Comparison of ENCODE assay signal across 7 cellular contexts in the genomic region with DNA sequence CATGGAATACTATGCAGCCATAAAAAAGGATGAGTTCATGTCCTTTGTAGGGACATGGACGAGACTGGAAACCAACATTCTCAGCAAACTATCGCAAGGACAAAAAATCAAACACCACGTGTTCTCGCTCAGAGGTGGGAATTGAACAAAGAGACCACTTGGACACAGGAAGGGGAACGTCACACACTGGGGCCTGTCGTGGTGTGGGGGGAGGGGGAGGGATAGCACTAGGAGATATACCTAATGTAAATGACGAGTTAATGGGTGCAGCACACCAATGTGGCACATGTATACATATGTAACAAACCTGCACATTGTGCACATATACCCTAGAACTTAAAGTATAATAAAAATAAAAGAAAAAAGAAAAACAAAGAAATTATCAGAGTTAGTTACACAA.
DNase-seq lines count a peak whose midpoint lies in the region; TF ChIP-seq lines count a peak whose summit lies in the region.
"Not testable (repeated sequence)": the region's sequence is repeated elsewhere in the genome, so short reads cannot be mapped to it uniquely, and the experiment has no call there.

No MANE protein-coding gene starts in this region.

- H3K36me3 Mint-ChIP-seq in activated CD4-positive, alpha-beta T cell treated with anti-CD3 and anti-CD28 coated beads, Interleukin-2, amount 10 ng/mL, durations not matched to agents 24 days and 14 days (ENCODE audit: low read depth); osteocyte (ENCODE audit: unreplicated experiment): not testable (repeated sequence)

- H3K27me3 Mint-ChIP-seq in activated CD4-positive, alpha-beta T cell treated with anti-CD3 and anti-CD28 coated beads, Interleukin-2, amount 10 ng/mL, durations not matched to agents 24 days and 14 days; osteocyte (ENCODE audit: unreplicated experiment): not testable (repeated sequence)

- TF ChIP-seq EP300 in esophagus muscularis mucosa (IDR thresholded peaks at IDR 0.05): not testable (repeated sequence)

- H3K4me1 Mint-ChIP-seq in activated CD4-positive, alpha-beta T cell treated with anti-CD3 and anti-CD28 coated beads, Interleukin-2, amount 10 ng/mL, durations not matched to agents 24 days and 14 days; osteocyte (ENCODE audit: unreplicated experiment): not testable (repeated sequence)

- TF ChIP-seq POLR2A in esophagus muscularis mucosa (IDR thresholded peaks at IDR 0.05; ENCODE audit: low read depth); spleen (IDR thresholded peaks at IDR 0.05): not testable (repeated sequence)

- TF ChIP-seq CTCF in esophagus muscularis mucosa (IDR thresholded peaks at IDR 0.05); left ventricle myocardium inferior (IDR thresholded peaks at IDR 0.05; ENCODE audit: borderline replicate concordance); osteocyte (IDR thresholded peaks at IDR 0.05); spleen (IDR thresholded peaks at IDR 0.05 in 8 of 11, conservative IDR thresholded peaks at IDR 0.05 in 3 of 11): not testable (repeated sequence)

- not testable (repeated sequence) for H3K9me3 Mint-ChIP-seq in activated CD4-positive, alpha-beta T cell treated with anti-CD3 and anti-CD28 coated beads, Interleukin-2, amount 10 ng/mL, durations not matched to agents 24 days and 14 days; osteocyte (ENCODE audit: unreplicated experiment)

- H3K27ac Mint-ChIP-seq in activated CD4-positive, alpha-beta T cell treated with anti-CD3 and anti-CD28 coated beads, Interleukin-2, amount 10 ng/mL, durations not matched to agents 24 days and 14 days; osteocyte (ENCODE audit: unreplicated experiment): not testable (repeated sequence)

- 66% methylated on average over 7 of the region's 7 CpGs for WGBS in esophagus muscularis mucosa
- WGBS in spleen, 5 donors: 65 to 75% (median 74%) methylated on average over 7 of the region's 7 CpGs

- intact Hi-C loops in activated CD4-positive, alpha-beta T cell treated with anti-CD3 and anti-CD28 coated beads, Interleukin-2, amount 10 ng/mL, durations not matched to agents 24 days and 14 days (cut with micrococcal nuclease); esophagus muscularis mucosa (cut with DNase I); left ventricle myocardium inferior (cut with micrococcal nuclease); spleen (cut with DNase I; ENCODE audit: low total_unique reads): not testable (repeated sequence)

- H3K4me1 ChIP-seq in esophagus muscularis mucosa, left ventricle myocardium inferior, spleen: not testable (repeated sequence)

- not testable (repeated sequence) for H3K4me3 ChIP-seq in esophagus muscularis mucosa, left ventricle myocardium inferior, spleen

- DNase-seq in Ammon's horn (ENCODE audit: low spot score) (peak; percentile 0), esophagus muscularis mucosa (ENCODE audit: extremely low spot score) (peak; percentile 17), left ventricle myocardium inferior (peak; percentile 12), islet precursor cell (peak; percentile 26), osteocyte (ENCODE audit: extremely low spot score, unreplicated experiment) (peak; percentile 84), spleen (peak; percentile 38)
- peak; percentile 39 for DNase-seq in activated CD4-positive, alpha-beta T cell treated with anti-CD3 and anti-CD28 coated beads, Interleukin-2, amount 10 ng/mL, durations not matched to agents 24 days and 14 days

- H3K27me3 ChIP-seq in esophagus muscularis mucosa; left ventricle myocardium inferior (ENCODE audit: low read depth); spleen (replicated peaks in 1 of 7): not testable (repeated sequence)

- not testable (repeated sequence) for H3K4me3 Mint-ChIP-seq in activated CD4-positive, alpha-beta T cell treated with anti-CD3 and anti-CD28 coated beads, Interleukin-2, amount 10 ng/mL, durations not matched to agents 24 days and 14 days; osteocyte (ENCODE audit: unreplicated experiment)

- H3K36me3 ChIP-seq in esophagus muscularis mucosa, left ventricle myocardium inferior, spleen: not testable (repeated sequence)

- not testable (repeated sequence) for H3K9me3 ChIP-seq in esophagus muscularis mucosa; left ventricle myocardium inferior (replicated peaks); spleen

- not testable (repeated sequence) for H3K27ac ChIP-seq in esophagus muscularis mucosa (replicated peaks in 1 of 4); left ventricle myocardium inferior (replicated peaks); spleen

Comparison
In these comparisons a context has a peak if more than half of its experiments do, and no peak if none do; other contexts are left out.
1. DNase-seq: peak in every context shown above with its lines; median percentile 84 in osteocyte; 39 in activated CD4-positive, alpha-beta T cell treated with anti-CD3 and anti-CD28 coated beads, Interleukin-2, amount 10 ng/mL, durations not matched to agents 24 days and 14 days; 38 in spleen; 26 in islet precursor cell; 17 in esophagus muscularis mucosa; 12 in left ventricle myocardium inferior; 0 in Ammon's horn.